Comparison of ENCODE assay signal across 18 cellular contexts in genomic region chr5:164002214-164002613, GRCh38.
A peak's percentile ranks its signal among the peaks of the same experiment; 100 is the strongest.
DNase-seq lines count a peak whose midpoint lies in the region; ATAC-seq and TF ChIP-seq lines count a peak whose summit lies in the region.
"Had no signal": no experiment of that assay in that cellular context is flagged by ENCODE, and none has a peak within 500 bp of the region (broad histone marks: within the 10 kb centered on the region; RNA-seq: fewer than 3 reads in every experiment).

No MANE protein-coding gene starts in this region.

- H3K79me2 ChIP-seq in SK-N-SH (ENCODE audit: insufficient read depth) = no peaks in the 10 kb centered on the region

- H3K9ac ChIP-seq in SK-N-SH = no peak overlapping the region
- peak overlapping the region in 1 of 2 donors; percentile 22 for H3K9ac ChIP-seq in stomach smooth muscle (ENCODE audit: low read length in 2 of 2)

- 50% methylated on average over 3 of the region's 3 CpGs for WGBS in SK-N-SH (ENCODE audit: low lambda C conversion rate)

- ATAC-seq in SK-N-SH treated with all-trans-retinoic acid at 6 μM for 48 hours (peak; percentile 46), foreskin keratinocyte (peak; percentile 45), HG02885 (IDR thresholded peaks at IDR 0.05; ENCODE audit: poor library complexity, unreplicated experiment) (no peak), HG03469 (IDR thresholded peaks at IDR 0.05; ENCODE audit: unreplicated experiment) (no peak)
- ATAC-seq: activated T-cell treated with anti-CD3 and anti-CD28 coated beads, Interleukin-2, amount 50 U/mL, for 4 hours; Panc1; right lobe of liver; T-cell had no signal

- no peak overlapping the region; the same call in 1 of the 2 replicates for H2AFZ ChIP-seq in SK-N-SH (ENCODE audit: low read depth)

- no peaks in the 10 kb centered on the region for H3K9me2 ChIP-seq in SK-N-SH

- TF ChIP-seq CTCF in SK-N-SH (IDR thresholded peaks at IDR 0.05) = no peak
- TF ChIP-seq CTCF in foreskin keratinocyte (conservative IDR thresholded peaks at IDR 0.05) = no peak

- TF ChIP-seq RAD21 in SK-N-SH (IDR thresholded peaks at IDR 0.05; ENCODE audit: low read length) = no peak

- TF ChIP-seq EP300 in SK-N-SH (IDR thresholded peaks at IDR 0.05; ENCODE audit: borderline replicate concordance in 1 of 2, low read depth in 1 of 2, low read length in 1 of 2) = no peak

- H3K27ac ChIP-seq in SK-N-SH (ENCODE audit: low read depth in 2 of 2, low read length in 1 of 2) = no peak overlapping the region; a peak in 1 of 4 replicates
- H3K27ac ChIP-seq in foreskin keratinocyte = peak overlapping the region; percentile 3
- peak overlapping the region; percentile 19 for H3K27ac ChIP-seq in stomach smooth muscle (ENCODE audit: low read length)
- H3K27ac ChIP-seq: neutrophil, right lobe of liver, VCaP had no signal

- no peaks in the 10 kb centered on the region for H3K27me3 ChIP-seq in SK-N-SH (ENCODE audit: insufficient read depth)
- no peaks in the 10 kb centered on the region for H3K27me3 ChIP-seq in foreskin keratinocyte
- no peaks in the 10 kb centered on the region for H3K27me3 ChIP-seq in stomach smooth muscle (ENCODE audit: control insufficient read depth in 1 of 2, insufficient read depth in 2 of 2, low read length in 2 of 2)
- H3K27me3 ChIP-seq: dorsolateral prefrontal cortex, neutrophil, right lobe of liver had no signal

- H3K4me1 ChIP-seq in SK-N-SH (ENCODE audit: control insufficient read depth in 1 of 2, insufficient read depth in 2 of 2, low read depth in 1 of 2, low read length in 1 of 2) = no peaks in the 10 kb centered on the region
- peaks cover 7% of the 10 kb centered on the region for H3K4me1 ChIP-seq in foreskin keratinocyte
- H3K4me1 ChIP-seq in stomach smooth muscle (ENCODE audit: control insufficient read depth, insufficient read depth, low read length) = no peaks in the 10 kb centered on the region
- H3K4me1 ChIP-seq: right lobe of liver had no signal

- H4K20me1 ChIP-seq in SK-N-SH (ENCODE audit: insufficient read depth) = no peaks in the 10 kb centered on the region

- H3K36me3 ChIP-seq in SK-N-SH (replicated peaks in 1 of 2; ENCODE audit: control insufficient read depth in 1 of 2, insufficient read depth in 2 of 2, low read length in 1 of 2) (no peaks in the 10 kb centered on the region), stomach smooth muscle (ENCODE audit: control insufficient read depth in 2 of 2, insufficient read depth in 2 of 2, low read length in 2 of 2) (no peaks in the 10 kb centered on the region)
- H3K36me3 ChIP-seq: neutrophil, right lobe of liver had no signal

- no peaks in the 10 kb centered on the region for H3K9me3 ChIP-seq in SK-N-SH
- H3K9me3 ChIP-seq in stomach smooth muscle (ENCODE audit: control insufficient read depth in 2 of 2, low read length in 2 of 2) = no peaks in the 10 kb centered on the region
- H3K9me3 ChIP-seq: neutrophil, right lobe of liver had no signal

- H3F3A ChIP-seq in SK-N-SH (replicated peaks; ENCODE audit: insufficient read depth) = no peaks in the 10 kb centered on the region

- H3K4me3 ChIP-seq in SK-N-SH (ENCODE audit: low read depth in 2 of 2, low read length in 1 of 2) (no peak overlapping the region), stomach smooth muscle (ENCODE audit: low read length in 2 of 2) (peak overlapping the region in 1 of 2 donors; percentile 4)
- H3K4me3 ChIP-seq: dorsolateral prefrontal cortex, right lobe of liver had no signal

- CTCF ChIA-PET in SK-N-SH (lab: Yijun Ruan, JAX) = interaction anchor here (1.5 to 2.1 kb wide), 2 partner anchors 11 to 306 kb away, joined by 3 to 5 read pairs; no protein-coding TSS in a partner anchor

- POLR2A ChIA-PET in SK-N-SH (lab: Yijun Ruan, JAX) = no interaction called here

- no peak for DNase-seq in SK-N-SH
- peak; percentile 23 for DNase-seq in M059J (ENCODE audit: low read depth)
- peak; percentile 15 to 52 for DNase-seq in foreskin keratinocyte
- DNase-seq in 8988T = no peak
- DNase-seq: activated CD4-positive, alpha-beta memory T cell treated with anti-CD3 and anti-CD28 coated beads, Interleukin-2, amount 10 ng/mL, durations not matched to agents 7 days and 5 days; activated T-cell treated with anti-CD3 and anti-CD28 coated beads, Interleukin-2, amount 50 U/mL, for 4 hours; NCI-H2081; NCI-H524 treated with DMSO at 0.1 percent for 48 hours; right lobe of liver; T-cell had no signal

- no peak overlapping the region for H3K4me2 ChIP-seq in SK-N-SH

TF ChIP-seq in SK-N-SH treated with all-trans-retinoic acid at 6 μM for 48 hours, 23 proteins besides CTCF, POLR2A, EP300 and RAD21:
- TF ChIP-seq TOX (CRISPR knock-in tag; IDR thresholded peaks at IDR 0.05; ENCODE audit: borderline replicate concordance) (no peak), ZFP3 (CRISPR knock-in tag; IDR thresholded peaks at IDR 0.05) (no peak), TSHZ2 (CRISPR knock-in tag; IDR thresholded peaks at IDR 0.05) (no peak), ZNF565 (CRISPR knock-in tag; conservative IDR thresholded peaks at IDR 0.05; ENCODE audit: low read depth) (no peak), ZC3H10 (CRISPR knock-in tag; IDR thresholded peaks at IDR 0.05) (no peak), OSR1 (CRISPR knock-in tag; IDR thresholded peaks at IDR 0.05) (no peak), ESRRG (CRISPR knock-in tag; IDR thresholded peaks at IDR 0.05) (no peak), ZNF8 (CRISPR knock-in tag; IDR thresholded peaks at IDR 0.05) (no peak), SNAI2 (CRISPR knock-in tag; IDR thresholded peaks at IDR 0.05) (no peak), BACH2 (CRISPR knock-in tag; IDR thresholded peaks at IDR 0.05; ENCODE audit: borderline replicate concordance) (no peak), ISL1 (CRISPR knock-in tag; IDR thresholded peaks at IDR 0.05) (no peak)

TF ChIP-seq in SK-N-SH, 30 proteins besides CTCF, POLR2A, EP300 and RAD21:
- TF ChIP-seq FOXM1 (IDR thresholded peaks at IDR 0.05; ENCODE audit: low read depth) = no peak
- no peak for TF ChIP-seq MEF2A (IDR thresholded peaks at IDR 0.05; ENCODE audit: borderline replicate concordance, low read depth)
- no peak for TF ChIP-seq RFX5 (IDR thresholded peaks at IDR 0.05; ENCODE audit: low read length)
- no peak for TF ChIP-seq POLR2AphosphoS5 (IDR thresholded peaks at IDR 0.05; ENCODE audit: low read depth, low read length)
- TF ChIP-seq USF1 (IDR thresholded peaks at IDR 0.05; ENCODE audit: borderline replicate concordance, low read depth) = no peak
- no peak for TF ChIP-seq SIN3A (IDR thresholded peaks at IDR 0.05; ENCODE audit: borderline replicate concordance, low read depth, low read length)
- no peak for TF ChIP-seq RXRA (IDR thresholded peaks at IDR 0.05; ENCODE audit: borderline replicate concordance, low read depth)
- no peak for TF ChIP-seq NFIC (IDR thresholded peaks at IDR 0.05; ENCODE audit: borderline replicate concordance)
- no peak for TF ChIP-seq ELF1 (IDR thresholded peaks at IDR 0.05)
- TF ChIP-seq ZBTB33 (IDR thresholded peaks at IDR 0.05; ENCODE audit: borderline replicate concordance, low read depth) = no peak

Comparison
In these comparisons a context has a peak if more than half of its experiments do, and no peak if none do; other contexts are left out.
1. ATAC-seq: peak in SK-N-SH treated with all-trans-retinoic acid at 6 μM for 48 hours (single experiment) and foreskin keratinocyte (single experiment); none in HG02885 (single experiment) and HG03469 (single experiment).
2. DNase-seq: peak in M059J (single experiment) and foreskin keratinocyte (2 of 2); none in SK-N-SH (single experiment) and 8988T (single experiment).
3. H3K27ac ChIP-seq: peak in foreskin keratinocyte (single experiment) and stomach smooth muscle (single experiment); none in SK-N-SH (0 of 2).